In the genomic region with DNA sequence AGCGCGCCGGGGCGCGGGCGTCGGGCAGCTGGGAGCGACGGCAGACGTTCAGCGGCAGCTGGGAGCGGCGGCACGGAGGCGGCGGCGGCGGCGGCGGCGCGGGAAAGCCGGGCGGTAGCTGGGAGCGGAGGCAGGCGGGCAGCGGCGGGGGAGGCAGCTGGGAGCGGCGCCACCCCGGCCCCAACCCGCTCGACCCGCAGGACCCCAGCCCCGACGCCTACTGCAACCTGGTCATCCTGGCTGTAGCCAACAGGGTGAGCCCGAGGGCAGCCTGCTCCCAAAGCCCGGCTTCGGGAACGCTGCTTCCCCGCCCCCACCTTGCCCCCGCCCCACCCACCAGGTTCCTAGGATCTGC, we compare ENCODE assay signal across 1 cellular context.
TF ChIP-seq lines count a peak whose summit lies in the region.

No MANE protein-coding gene starts in this region.

TF ChIP-seq in HepG2, 621 proteins besides CTCF, POLR2A, EP300 and RAD21:
- TF ChIP-seq ZNF556 (CRISPR knock-in tag; IDR thresholded peaks at IDR 0.05; ENCODE audit: borderline replicate concordance) (no peak), ZNF75D (CRISPR knock-in tag; IDR thresholded peaks at IDR 0.05; ENCODE audit: borderline replicate concordance) (no peak), ZNF274 (CRISPR knock-in tag; IDR thresholded peaks at IDR 0.05) (no peak), ZNF777 (CRISPR knock-in tag; IDR thresholded peaks at IDR 0.05) (peak; percentile 92), NAIF1 (CRISPR knock-in tag; IDR thresholded peaks at IDR 0.05; ENCODE audit: borderline replicate concordance) (no peak), PHF8 (CRISPR knock-in tag; IDR thresholded peaks at IDR 0.05) (no peak), ZNF234 (CRISPR knock-in tag; conservative IDR thresholded peaks at IDR 0.05) (no peak), POLR2AphosphoS5 (IDR thresholded peaks at IDR 0.05; ENCODE audit: low read depth, low read length) (no peak), HOXA5 (CRISPR knock-in tag; IDR thresholded peaks at IDR 0.05) (no peak), ZFY (CRISPR knock-in tag; IDR thresholded peaks at IDR 0.05) (no peak), ZNF430 (CRISPR knock-in tag; IDR thresholded peaks at IDR 0.05) (no peak), ZNF484 (CRISPR knock-in tag; IDR thresholded peaks at IDR 0.05; ENCODE audit: borderline replicate concordance, low read depth) (no peak), MEIS2 (CRISPR knock-in tag; IDR thresholded peaks at IDR 0.05) (0 out of 2 replicates have a peak, but pooled peaks have one; percentile 5), MTF1 (CRISPR knock-in tag; IDR thresholded peaks at IDR 0.05) (no peak), ZKSCAN1 (IDR thresholded peaks at IDR 0.05; ENCODE audit: low read length) (no peak), ZNF431 (CRISPR knock-in tag; IDR thresholded peaks at IDR 0.05; ENCODE audit: borderline replicate concordance, low read depth) (no peak)
- TF ChIP-seq, protein P1, sequence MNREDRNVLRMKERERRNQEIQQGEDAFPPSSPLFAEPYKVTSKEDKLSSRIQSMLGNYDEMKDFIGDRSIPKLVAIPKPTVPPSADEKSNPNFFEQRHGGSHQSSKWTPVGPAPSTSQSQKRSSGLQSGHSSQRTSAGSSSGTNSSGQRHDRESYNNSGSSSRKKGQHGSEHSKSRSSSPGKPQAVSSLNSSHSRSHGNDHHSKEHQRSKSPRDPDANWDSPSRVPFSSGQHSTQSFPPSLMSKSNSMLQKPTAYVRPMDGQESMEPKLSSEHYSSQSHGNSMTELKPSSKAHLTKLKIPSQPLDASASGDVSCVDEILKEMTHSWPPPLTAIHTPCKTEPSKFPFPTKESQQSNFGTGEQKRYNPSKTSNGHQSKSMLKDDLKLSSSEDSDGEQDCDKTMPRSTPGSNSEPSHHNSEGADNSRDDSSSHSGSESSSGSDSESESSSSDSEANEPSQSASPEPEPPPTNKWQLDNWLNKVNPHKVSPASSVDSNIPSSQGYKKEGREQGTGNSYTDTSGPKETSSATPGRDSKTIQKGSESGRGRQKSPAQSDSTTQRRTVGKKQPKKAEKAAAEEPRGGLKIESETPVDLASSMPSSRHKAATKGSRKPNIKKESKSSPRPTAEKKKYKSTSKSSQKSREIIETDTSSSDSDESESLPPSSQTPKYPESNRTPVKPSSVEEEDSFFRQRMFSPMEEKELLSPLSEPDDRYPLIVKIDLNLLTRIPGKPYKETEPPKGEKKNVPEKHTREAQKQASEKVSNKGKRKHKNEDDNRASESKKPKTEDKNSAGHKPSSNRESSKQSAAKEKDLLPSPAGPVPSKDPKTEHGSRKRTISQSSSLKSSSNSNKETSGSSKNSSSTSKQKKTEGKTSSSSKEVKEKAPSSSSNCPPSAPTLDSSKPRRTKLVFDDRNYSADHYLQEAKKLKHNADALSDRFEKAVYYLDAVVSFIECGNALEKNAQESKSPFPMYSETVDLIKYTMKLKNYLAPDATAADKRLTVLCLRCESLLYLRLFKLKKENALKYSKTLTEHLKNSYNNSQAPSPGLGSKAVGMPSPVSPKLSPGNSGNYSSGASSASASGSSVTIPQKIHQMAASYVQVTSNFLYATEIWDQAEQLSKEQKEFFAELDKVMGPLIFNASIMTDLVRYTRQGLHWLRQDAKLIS (CRISPR knock-in tag; IDR thresholded peaks at IDR 0.05) = no peak
- TF ChIP-seq, protein P2, sequence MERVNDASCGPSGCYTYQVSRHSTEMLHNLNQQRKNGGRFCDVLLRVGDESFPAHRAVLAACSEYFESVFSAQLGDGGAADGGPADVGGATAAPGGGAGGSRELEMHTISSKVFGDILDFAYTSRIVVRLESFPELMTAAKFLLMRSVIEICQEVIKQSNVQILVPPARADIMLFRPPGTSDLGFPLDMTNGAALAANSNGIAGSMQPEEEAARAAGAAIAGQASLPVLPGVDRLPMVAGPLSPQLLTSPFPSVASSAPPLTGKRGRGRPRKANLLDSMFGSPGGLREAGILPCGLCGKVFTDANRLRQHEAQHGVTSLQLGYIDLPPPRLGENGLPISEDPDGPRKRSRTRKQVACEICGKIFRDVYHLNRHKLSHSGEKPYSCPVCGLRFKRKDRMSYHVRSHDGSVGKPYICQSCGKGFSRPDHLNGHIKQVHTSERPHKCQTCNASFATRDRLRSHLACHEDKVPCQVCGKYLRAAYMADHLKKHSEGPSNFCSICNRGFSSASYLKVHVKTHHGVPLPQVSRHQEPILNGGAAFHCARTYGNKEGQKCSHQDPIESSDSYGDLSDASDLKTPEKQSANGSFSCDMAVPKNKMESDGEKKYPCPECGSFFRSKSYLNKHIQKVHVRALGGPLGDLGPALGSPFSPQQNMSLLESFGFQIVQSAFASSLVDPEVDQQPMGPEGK (CRISPR knock-in tag; IDR thresholded peaks at IDR 0.05) = 0 out of 2 replicates have a peak, but pooled peaks have one; percentile 9
- TF ChIP-seq, protein P3, sequence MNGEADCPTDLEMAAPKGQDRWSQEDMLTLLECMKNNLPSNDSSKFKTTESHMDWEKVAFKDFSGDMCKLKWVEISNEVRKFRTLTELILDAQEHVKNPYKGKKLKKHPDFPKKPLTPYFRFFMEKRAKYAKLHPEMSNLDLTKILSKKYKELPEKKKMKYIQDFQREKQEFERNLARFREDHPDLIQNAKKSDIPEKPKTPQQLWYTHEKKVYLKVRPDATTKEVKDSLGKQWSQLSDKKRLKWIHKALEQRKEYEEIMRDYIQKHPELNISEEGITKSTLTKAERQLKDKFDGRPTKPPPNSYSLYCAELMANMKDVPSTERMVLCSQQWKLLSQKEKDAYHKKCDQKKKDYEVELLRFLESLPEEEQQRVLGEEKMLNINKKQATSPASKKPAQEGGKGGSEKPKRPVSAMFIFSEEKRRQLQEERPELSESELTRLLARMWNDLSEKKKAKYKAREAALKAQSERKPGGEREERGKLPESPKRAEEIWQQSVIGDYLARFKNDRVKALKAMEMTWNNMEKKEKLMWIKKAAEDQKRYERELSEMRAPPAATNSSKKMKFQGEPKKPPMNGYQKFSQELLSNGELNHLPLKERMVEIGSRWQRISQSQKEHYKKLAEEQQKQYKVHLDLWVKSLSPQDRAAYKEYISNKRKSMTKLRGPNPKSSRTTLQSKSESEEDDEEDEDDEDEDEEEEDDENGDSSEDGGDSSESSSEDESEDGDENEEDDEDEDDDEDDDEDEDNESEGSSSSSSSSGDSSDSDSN (CRISPR knock-in tag; IDR thresholded peaks at IDR 0.05) = peak; percentile 17; the same call in 1 of the 2 replicates
- TF ChIP-seq, protein P4, sequence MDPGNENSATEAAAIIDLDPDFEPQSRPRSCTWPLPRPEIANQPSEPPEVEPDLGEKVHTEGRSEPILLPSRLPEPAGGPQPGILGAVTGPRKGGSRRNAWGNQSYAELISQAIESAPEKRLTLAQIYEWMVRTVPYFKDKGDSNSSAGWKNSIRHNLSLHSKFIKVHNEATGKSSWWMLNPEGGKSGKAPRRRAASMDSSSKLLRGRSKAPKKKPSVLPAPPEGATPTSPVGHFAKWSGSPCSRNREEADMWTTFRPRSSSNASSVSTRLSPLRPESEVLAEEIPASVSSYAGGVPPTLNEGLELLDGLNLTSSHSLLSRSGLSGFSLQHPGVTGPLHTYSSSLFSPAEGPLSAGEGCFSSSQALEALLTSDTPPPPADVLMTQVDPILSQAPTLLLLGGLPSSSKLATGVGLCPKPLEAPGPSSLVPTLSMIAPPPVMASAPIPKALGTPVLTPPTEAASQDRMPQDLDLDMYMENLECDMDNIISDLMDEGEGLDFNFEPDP (CRISPR knock-in tag; conservative IDR thresholded peaks at IDR 0.05) = no peak
